In the genomic region with DNA sequence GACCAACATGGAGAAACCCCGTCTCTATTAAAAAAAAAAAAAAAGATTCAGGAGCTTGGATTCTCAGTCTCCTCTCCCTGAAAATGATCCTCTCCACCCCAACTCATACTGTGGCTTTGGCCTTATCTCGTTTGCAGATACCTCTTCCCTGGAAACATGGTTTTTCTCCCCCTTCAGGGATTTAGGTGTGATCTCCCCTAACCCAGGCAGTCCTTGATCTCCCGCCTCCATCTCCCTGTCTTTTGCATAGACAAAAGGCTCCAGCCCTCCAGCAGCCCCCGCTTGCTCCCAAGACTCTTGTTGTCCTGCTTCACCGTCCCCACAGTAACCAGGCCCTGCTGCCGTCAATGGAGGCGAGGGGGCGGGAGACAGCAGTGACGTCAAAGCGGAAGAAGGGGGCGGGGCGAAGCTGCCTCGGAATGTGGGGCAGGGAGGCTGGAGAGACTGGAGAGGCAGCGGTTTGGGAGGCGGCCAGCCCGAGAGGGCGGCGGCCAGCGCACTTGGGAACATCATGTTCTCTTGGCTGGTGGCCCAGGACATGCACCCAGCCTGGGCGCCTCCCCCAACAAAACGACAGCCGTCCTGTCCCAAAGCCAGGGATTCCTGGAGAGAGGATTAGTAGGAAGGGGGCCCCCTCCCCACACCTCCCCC, we compare ENCODE assay signal across 8 cellular contexts. TPM values are rescaled to one million over a fixed set of nuclear protein-coding genes. Genes with fewer than 3 reads are reported as not detected.
DNase-seq lines count a peak whose midpoint lies in the region; ATAC-seq lines count a peak whose summit lies in the region.

No MANE protein-coding gene starts in this region.

- DNase-seq in GM04503 (ENCODE audit: low read depth) (peak; percentile 91), NCI-H2029 treated with DMSO at 0.1 percent for 48 hours (lab: John Stamatoyannopoulos, UW) (peak; percentile 62), immature natural killer cell (peak; percentile 88 to 93 (median 91))
- peak; percentile 80 for DNase-seq in activated CD4-positive, CD25-positive, alpha-beta regulatory T cell treated with anti-CD3 and anti-CD28 coated beads, Interleukin-2, amount 50 U/mL, for 16 hours (ENCODE audit: low read depth, low spot score)
- peak; percentile 89 to 97 for DNase-seq in central memory CD8-positive, alpha-beta T cell (ENCODE audit: low spot score in 2 of 2)

- no peaks in the 10 kb centered on the region for H3K27me3 ChIP-seq in skeletal muscle tissue (ENCODE audit: control insufficient read depth in 3 of 3, insufficient read depth in 3 of 3, low read length in 3 of 3)

- peaks cover 59 to 68% (median 65%) of the 10 kb centered on the region in 3 donors for H3K4me1 ChIP-seq in skeletal muscle tissue (ENCODE audit: control insufficient read depth in 3 of 3, insufficient read depth in 3 of 3, low read length in 3 of 3)

- H3K27me3 Mint-ChIP-seq in central memory CD8-positive, alpha-beta T cell, result no peaks in the 10 kb centered on the region
- H3K27me3 Mint-ChIP-seq in immature natural killer cell (ENCODE audit: low read depth in 3 of 3), result peaks cover 41 to 49% (median 42%) of the 10 kb centered on the region in 3 donors

- peaks cover 71% of the 10 kb centered on the region for H3K36me3 Mint-ChIP-seq in central memory CD8-positive, alpha-beta T cell (ENCODE audit: insufficient read depth)
- H3K36me3 Mint-ChIP-seq in immature natural killer cell, result peaks cover 0 to 7% (median 6%) of the 10 kb centered on the region in 3 donors

- H3K9ac ChIP-seq in skeletal muscle tissue (ENCODE audit: low read depth in 1 of 3, low read length in 3 of 3), result peak overlapping the region; percentile 100

- no peaks in the 10 kb centered on the region for H3K9me3 ChIP-seq in skeletal muscle tissue (ENCODE audit: control insufficient read depth in 3 of 3, low read length in 3 of 3)

- H3K4me3 Mint-ChIP-seq in central memory CD8-positive, alpha-beta T cell, result no peak overlapping the region
- peak overlapping the region in 1 of 5 donors; percentile 97 for H3K4me3 Mint-ChIP-seq in immature natural killer cell

- H3K27ac ChIP-seq in skeletal muscle tissue (ENCODE audit: low read depth, low read length), result peak overlapping the region; percentile 100

- peak; percentile 5 for ATAC-seq in central memory CD8-positive, alpha-beta T cell (replicated peaks; ENCODE audit: extremely low read depth, poor library complexity, severe bottlenecking)
- ATAC-seq in HG02840 (IDR thresholded peaks at IDR 0.05; ENCODE audit: low FRiP score, unreplicated experiment) (no peak), HG03521 (IDR thresholded peaks at IDR 0.05; ENCODE audit: unreplicated experiment) (no peak)

- H3K4me3 ChIP-seq in skeletal muscle tissue (ENCODE audit: low read length in 3 of 3), result peak overlapping the region; percentile 98 to 100 (median 99)

- peaks cover 19 to 25% (median 23%) of the 10 kb centered on the region in 3 donors for H3K36me3 ChIP-seq in skeletal muscle tissue (ENCODE audit: control insufficient read depth in 3 of 3, insufficient read depth in 3 of 3, low read length in 3 of 3)

- H3K4me1 Mint-ChIP-seq in central memory CD8-positive, alpha-beta T cell, result peaks cover 21% of the 10 kb centered on the region
- H3K4me1 Mint-ChIP-seq in immature natural killer cell, result peaks cover 18 to 49% of the 10 kb centered on the region in 2 donors

- no peak overlapping the region for H3K27ac Mint-ChIP-seq in central memory CD8-positive, alpha-beta T cell (ENCODE audit: low read depth)
- no peak overlapping the region for H3K27ac Mint-ChIP-seq in immature natural killer cell

- no peaks in the 10 kb centered on the region for H3K9me3 Mint-ChIP-seq in central memory CD8-positive, alpha-beta T cell
- peaks cover 0 to 4% (median 0%) of the 10 kb centered on the region in 6 donors for H3K9me3 Mint-ChIP-seq in immature natural killer cell

RNA-seq across cellular contexts. Expression of a gene that starts 1.9 kb away (rescaled TPM):
- 1 to 10 TPM; 3.5 to 8.5 (median 4.5) TPM for polyA plus RNA-seq in immature natural killer cell
- total RNA-seq in skeletal muscle tissue, result 37.1 TPM

RNA-seq across cellular contexts. Expression of a gene that starts 8.7 kb away (rescaled TPM):
- polyA plus RNA-seq in immature natural killer cell, result 10 to 100 TPM; 33.6 to 93.6 (median 39.5) TPM
- 8.4 TPM for total RNA-seq in skeletal muscle tissue

RNA-seq across cellular contexts. Expression of a gene that starts 22.1 kb away (rescaled TPM):
- 10 to 100 TPM; 53.3 to 69.3 (median 64.0) TPM for polyA plus RNA-seq in immature natural killer cell
- 25.1 TPM for total RNA-seq in skeletal muscle tissue

RNA-seq across cellular contexts. Expression of a gene that starts 30.2 kb away (rescaled TPM):
- not detected for polyA plus RNA-seq in immature natural killer cell
- under 0.01 TPM for total RNA-seq in skeletal muscle tissue

RNA-seq across cellular contexts. Expression of a gene that starts 35.8 kb away (rescaled TPM):
- polyA plus RNA-seq in immature natural killer cell, result not detected
- not detected for total RNA-seq in skeletal muscle tissue
